In the genomic region with DNA sequence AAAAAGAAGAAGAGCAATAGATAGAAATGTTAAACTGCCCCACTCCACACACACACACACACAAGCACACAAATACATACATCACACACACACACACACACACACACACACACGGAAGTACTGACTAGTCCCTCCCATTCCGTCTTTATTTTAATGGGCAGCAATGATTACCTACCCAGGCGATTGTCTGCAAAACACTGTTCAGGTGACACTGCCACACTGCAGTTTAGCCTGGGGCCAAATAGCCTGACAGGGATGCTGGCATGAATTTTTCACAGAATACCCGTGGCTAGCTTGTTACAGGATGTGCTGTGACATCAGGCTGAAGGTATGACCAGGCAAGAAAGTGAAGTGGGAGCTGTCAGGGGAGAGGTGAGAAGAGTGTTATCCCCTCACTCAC, we compare ENCODE assay signal across 1 cellular context.
TF ChIP-seq lines count a peak whose summit lies in the region.

No MANE protein-coding gene starts in this region.

TF ChIP-seq in GM23338, 12 proteins besides CTCF, POLR2A, EP300 and RAD21 (continued from another document):
- TF ChIP-seq, protein P1, sequence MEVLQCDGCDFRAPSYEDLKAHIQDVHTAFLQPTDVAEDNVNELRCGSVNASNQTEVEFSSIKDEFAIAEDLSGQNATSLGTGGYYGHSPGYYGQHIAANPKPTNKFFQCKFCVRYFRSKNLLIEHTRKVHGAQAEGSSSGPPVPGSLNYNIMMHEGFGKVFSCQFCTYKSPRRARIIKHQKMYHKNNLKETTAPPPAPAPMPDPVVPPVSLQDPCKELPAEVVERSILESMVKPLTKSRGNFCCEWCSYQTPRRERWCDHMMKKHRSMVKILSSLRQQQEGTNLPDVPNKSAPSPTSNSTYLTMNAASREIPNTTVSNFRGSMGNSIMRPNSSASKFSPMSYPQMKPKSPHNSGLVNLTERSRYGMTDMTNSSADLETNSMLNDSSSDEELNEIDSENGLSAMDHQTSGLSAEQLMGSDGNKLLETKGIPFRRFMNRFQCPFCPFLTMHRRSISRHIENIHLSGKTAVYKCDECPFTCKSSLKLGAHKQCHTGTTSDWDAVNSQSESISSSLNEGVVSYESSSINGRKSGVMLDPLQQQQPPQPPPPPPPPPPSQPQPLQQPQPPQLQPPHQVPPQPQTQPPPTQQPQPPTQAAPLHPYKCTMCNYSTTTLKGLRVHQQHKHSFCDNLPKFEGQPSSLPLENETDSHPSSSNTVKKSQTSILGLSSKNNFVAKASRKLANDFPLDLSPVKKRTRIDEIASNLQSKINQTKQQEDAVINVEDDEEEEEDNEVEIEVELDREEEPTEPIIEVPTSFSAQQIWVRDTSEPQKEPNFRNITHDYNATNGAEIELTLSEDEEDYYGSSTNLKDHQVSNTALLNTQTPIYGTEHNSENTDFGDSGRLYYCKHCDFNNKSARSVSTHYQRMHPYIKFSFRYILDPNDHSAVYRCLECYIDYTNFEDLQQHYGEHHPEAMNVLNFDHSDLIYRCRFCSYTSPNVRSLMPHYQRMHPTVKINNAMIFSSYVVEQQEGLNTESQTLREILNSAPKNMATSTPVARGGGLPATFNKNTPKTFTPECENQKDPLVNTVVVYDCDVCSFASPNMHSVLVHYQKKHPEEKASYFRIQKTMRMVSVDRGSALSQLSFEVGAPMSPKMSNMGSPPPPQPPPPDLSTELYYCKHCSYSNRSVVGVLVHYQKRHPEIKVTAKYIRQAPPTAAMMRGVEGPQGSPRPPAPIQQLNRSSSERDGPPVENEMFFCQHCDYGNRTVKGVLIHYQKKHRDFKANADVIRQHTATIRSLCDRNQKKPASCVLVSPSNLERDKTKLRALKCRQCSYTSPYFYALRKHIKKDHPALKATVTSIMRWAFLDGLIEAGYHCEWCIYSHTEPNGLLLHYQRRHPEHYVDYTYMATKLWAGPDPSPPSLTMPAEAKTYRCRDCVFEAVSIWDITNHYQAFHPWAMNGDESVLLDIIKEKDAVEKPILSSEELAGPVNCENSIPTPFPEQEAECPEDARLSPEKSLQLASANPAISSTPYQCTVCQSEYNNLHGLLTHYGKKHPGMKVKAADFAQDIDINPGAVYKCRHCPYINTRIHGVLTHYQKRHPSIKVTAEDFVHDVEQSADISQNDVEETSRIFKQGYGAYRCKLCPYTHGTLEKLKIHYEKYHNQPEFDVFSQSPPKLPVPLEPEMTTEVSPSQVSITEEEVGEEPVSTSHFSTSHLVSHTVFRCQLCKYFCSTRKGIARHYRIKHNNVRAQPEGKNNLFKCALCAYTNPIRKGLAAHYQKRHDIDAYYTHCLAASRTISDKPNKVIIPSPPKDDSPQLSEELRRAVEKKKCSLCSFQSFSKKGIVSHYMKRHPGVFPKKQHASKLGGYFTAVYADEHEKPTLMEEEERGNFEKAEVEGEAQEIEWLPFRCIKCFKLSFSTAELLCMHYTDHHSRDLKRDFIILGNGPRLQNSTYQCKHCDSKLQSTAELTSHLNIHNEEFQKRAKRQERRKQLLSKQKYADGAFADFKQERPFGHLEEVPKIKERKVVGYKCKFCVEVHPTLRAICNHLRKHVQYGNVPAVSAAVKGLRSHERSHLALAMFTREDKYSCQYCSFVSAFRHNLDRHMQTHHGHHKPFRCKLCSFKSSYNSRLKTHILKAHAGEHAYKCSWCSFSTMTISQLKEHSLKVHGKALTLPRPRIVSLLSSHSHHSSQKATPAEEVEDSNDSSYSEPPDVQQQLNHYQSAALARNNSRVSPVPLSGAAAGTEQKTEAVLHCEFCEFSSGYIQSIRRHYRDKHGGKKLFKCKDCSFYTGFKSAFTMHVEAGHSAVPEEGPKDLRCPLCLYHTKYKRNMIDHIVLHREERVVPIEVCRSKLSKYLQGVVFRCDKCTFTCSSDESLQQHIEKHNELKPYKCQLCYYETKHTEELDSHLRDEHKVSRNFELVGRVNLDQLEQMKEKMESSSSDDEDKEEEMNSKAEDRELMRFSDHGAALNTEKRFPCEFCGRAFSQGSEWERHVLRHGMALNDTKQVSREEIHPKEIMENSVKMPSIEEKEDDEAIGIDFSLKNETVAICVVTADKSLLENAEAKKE (CRISPR knock-in tag; IDR thresholded peaks at IDR 0.05) = no peak
- TF ChIP-seq ZNF331 (CRISPR knock-in tag; IDR thresholded peaks at IDR 0.05; ENCODE audit: low read depth) = no peak
TF ChIP-seq in GM23338: peak in this region for 0.
